ENCODE assay signal across 9 cellular contexts in genomic region chr17:39623356-39623950, GRCh38. TPM values are rescaled to one million over a fixed set of nuclear protein-coding genes. Genes with fewer than 3 reads are reported as not detected.
DNase-seq lines count a peak whose midpoint lies in the region; ATAC-seq and TF ChIP-seq lines count a peak whose summit lies in the region.
"Had no signal": no experiment of that assay in that cellular context is flagged by ENCODE, and none has a peak within 500 bp of the region (broad histone marks: within the 10 kb centered on the region; RNA-seq: fewer than 3 reads in every experiment).

No MANE protein-coding gene starts in this region.

- peaks cover 73% of the 10 kb centered on the region for H3K27me3 ChIP-seq in endodermal cell (ENCODE audit: control insufficient read depth, insufficient read depth, low read length, poor library complexity, severe bottlenecking)

- H3K4me3 Mint-ChIP-seq in activated CD8-positive, alpha-beta memory T cell treated with anti-CD3 and anti-CD28 coated beads, Interleukin-2, amount 10 ng/mL, durations not matched to agents 7 days and 5 days, result peak overlapping the region; percentile 77
- H3K4me3 Mint-ChIP-seq in endodermal cell, result no peak overlapping the region

- no peaks in the 10 kb centered on the region for H3K36me3 ChIP-seq in endodermal cell (ENCODE audit: control insufficient read depth, insufficient read depth, low read length)
- no peaks in the 10 kb centered on the region for H3K36me3 ChIP-seq in mucosa of descending colon (ENCODE audit: low read depth)

- H3K36me3 Mint-ChIP-seq in activated CD8-positive, alpha-beta memory T cell treated with anti-CD3 and anti-CD28 coated beads, Interleukin-2, amount 10 ng/mL, durations not matched to agents 7 days and 5 days, result no peaks in the 10 kb centered on the region
- H3K36me3 Mint-ChIP-seq in endodermal cell (ENCODE audit: low read depth), result no peaks in the 10 kb centered on the region

- intact Hi-C loops in mucosa of descending colon (cut with DNase I, micrococcal nuclease), result loop anchor here in 1 of 2 donors (10.0 kb wide), 1 partner anchor 131 kb away; no protein-coding TSS in a partner anchor

- 13 to 15% methylated on average over 9 to 16 of the region's 16 CpGs for WGBS in endodermal cell (ENCODE audit: insufficient coverage in 1 of 2, insufficient read length in 1 of 2), 2 experiments

- DNase-seq in DMS 273 (lab: John Stamatoyannopoulos, UW; ENCODE audit: unreplicated experiment), result peak; percentile 93
- DNase-seq in HK-2 (ENCODE audit: unreplicated experiment), result peak; percentile 83
- DNase-seq in NOMO-1 treated with DMSO at 0.1 percent for 48 hours (lab: John Stamatoyannopoulos, UW; ENCODE audit: unreplicated experiment), result peak; percentile 63
- peak; percentile 91 for DNase-seq in activated CD8-positive, alpha-beta memory T cell treated with anti-CD3 and anti-CD28 coated beads, Interleukin-2, amount 10 ng/mL, durations not matched to agents 7 days and 5 days
- DNase-seq in endodermal cell, result peak; percentile 98
- peak; percentile 92 to 96 (median 96) for DNase-seq in mucosa of descending colon
- DNase-seq in stimulated activated CD8-positive, alpha-beta memory T cell treated with anti-CD3 and anti-CD28 coated beads, Interleukin-4, amount 100 ng/mL, for 1 hour (ENCODE audit: low read depth in 2 of 2, low spot score in 1 of 2), result peak; percentile 74 to 76

- H3K27ac Mint-ChIP-seq in activated CD8-positive, alpha-beta memory T cell treated with anti-CD3 and anti-CD28 coated beads, Interleukin-2, amount 10 ng/mL, durations not matched to agents 7 days and 5 days, result peak overlapping the region; percentile 98
- no peak overlapping the region for H3K27ac Mint-ChIP-seq in endodermal cell

- no peak overlapping the region for H3K4me3 ChIP-seq in endodermal cell (ENCODE audit: low read length)
- no peak overlapping the region for H3K4me3 ChIP-seq in mucosa of descending colon

- H3K4me1 Mint-ChIP-seq in activated CD8-positive, alpha-beta memory T cell treated with anti-CD3 and anti-CD28 coated beads, Interleukin-2, amount 10 ng/mL, durations not matched to agents 7 days and 5 days, result peaks cover 21% of the 10 kb centered on the region
- peaks cover 11% of the 10 kb centered on the region for H3K4me1 Mint-ChIP-seq in endodermal cell

- ATAC-seq in activated CD8-positive, alpha-beta memory T cell treated with anti-CD3 and anti-CD28 coated beads, Interleukin-2, amount 10 ng/mL, durations not matched to agents 7 days and 5 days, result peak; percentile 54
- ATAC-seq in mucosa of descending colon (peak; percentile 63), HG02678 (IDR thresholded peaks at IDR 0.05; ENCODE audit: unreplicated experiment) (no peak)

- no peak overlapping the region for H3K27ac ChIP-seq in endodermal cell (ENCODE audit: low read depth, low read length)

- H3K27me3 Mint-ChIP-seq in activated CD8-positive, alpha-beta memory T cell treated with anti-CD3 and anti-CD28 coated beads, Interleukin-2, amount 10 ng/mL, durations not matched to agents 7 days and 5 days, result peaks cover 37% of the 10 kb centered on the region
- H3K27me3 Mint-ChIP-seq in endodermal cell (ENCODE audit: insufficient read depth), result peaks cover 81% of the 10 kb centered on the region

- CTCF ChIA-PET in activated CD8-positive, alpha-beta memory T cell treated with anti-CD3 and anti-CD28 coated beads, Interleukin-2, amount 10 ng/mL, durations not matched to agents 7 days and 5 days (lab: Charles Lee), result interaction anchor here (0.5 to 17.8 kb wide), 43 partner anchors 8 to 488 kb away, joined by 3 to 307 read pairs (median 4); partner anchors contain the start of genes MED1, MIEN1, PGAP3 and PNMT

- H3K9me3 Mint-ChIP-seq in activated CD8-positive, alpha-beta memory T cell treated with anti-CD3 and anti-CD28 coated beads, Interleukin-2, amount 10 ng/mL, durations not matched to agents 7 days and 5 days (ENCODE audit: low read depth), result no peaks in the 10 kb centered on the region
- no peaks in the 10 kb centered on the region for H3K9me3 Mint-ChIP-seq in endodermal cell

- TF ChIP-seq CTCF in endodermal cell (conservative IDR thresholded peaks at IDR 0.05) (peak; percentile 92), mucosa of descending colon (IDR thresholded peaks at IDR 0.05) (peak; percentile 93)

- peaks cover 7% of the 10 kb centered on the region for H3K4me1 ChIP-seq in endodermal cell (ENCODE audit: control insufficient read depth, insufficient read depth, low read length)
- peaks cover 40% of the 10 kb centered on the region for H3K4me1 ChIP-seq in mucosa of descending colon (ENCODE audit: low read depth)

- no peak overlapping the region for H3K9ac ChIP-seq in endodermal cell (ENCODE audit: extremely low read depth, low read length, poor library complexity, severe bottlenecking)

- no peaks in the 10 kb centered on the region for H3K9me3 ChIP-seq in endodermal cell (ENCODE audit: control insufficient read depth, low read length)
- no peaks in the 10 kb centered on the region for H3K9me3 ChIP-seq in mucosa of descending colon

RNA-seq across cellular contexts. Expression of gene PPP1R1B, which starts 3.3 kb away (rescaled TPM):
- total RNA-seq in activated CD8-positive, alpha-beta memory T cell treated with anti-CD3 and anti-CD28 coated beads, Interleukin-2, amount 10 ng/mL, durations not matched to agents 7 days and 5 days, result not detected
- total RNA-seq in endodermal cell (1 to 10 TPM; 1.0 to 2.1 TPM), mucosa of descending colon (100 to 1,000 TPM; 108 to 362 (median 356) TPM)
- polyA plus RNA-seq in endodermal cell (2013, experiment 1 of 2), result 0.46 TPM
- not detected for polyA plus RNA-seq in endodermal cell (2013, experiment 2 of 2)
- total RNA-seq: activated CD8-positive, alpha-beta memory T cell treated with anti-CD3 and anti-CD28 coated beads for 36 hours had no signal

RNA-seq across cellular contexts. Expression of gene STARD3, which starts 13.5 kb away (rescaled TPM):
- total RNA-seq in activated CD8-positive, alpha-beta memory T cell treated with anti-CD3 and anti-CD28 coated beads, Interleukin-2, amount 10 ng/mL, durations not matched to agents 7 days and 5 days, result 10 to 100 TPM; 70.5 to 75.7 TPM
- total RNA-seq in endodermal cell (10 to 100 TPM; 60.3 to 60.5 TPM), mucosa of descending colon (10 to 100 TPM; 36.1 to 58.8 (median 57.6) TPM)
- polyA plus RNA-seq in endodermal cell (2013, experiment 1 of 2), result 52.0 TPM
- 54.0 TPM for polyA plus RNA-seq in endodermal cell (2013, experiment 2 of 2)

RNA-seq across cellular contexts. Expression of gene NEUROD2, which starts 15.7 kb away (rescaled TPM):
- total RNA-seq in activated CD8-positive, alpha-beta memory T cell treated with anti-CD3 and anti-CD28 coated beads, Interleukin-2, amount 10 ng/mL, durations not matched to agents 7 days and 5 days, result not detected
- total RNA-seq in endodermal cell (not detected), mucosa of descending colon (under 1 TPM in 1 of 3 donors, not detected in 2; 0.05 TPM)
- not detected for polyA plus RNA-seq in endodermal cell (2013, experiment 1 of 2)
- not detected for polyA plus RNA-seq in endodermal cell (2013, experiment 2 of 2)
- total RNA-seq: activated CD8-positive, alpha-beta memory T cell treated with anti-CD3 and anti-CD28 coated beads for 36 hours had no signal

RNA-seq across cellular contexts. Expression of gene TCAP, which starts 41.7 kb away (rescaled TPM):
- total RNA-seq in activated CD8-positive, alpha-beta memory T cell treated with anti-CD3 and anti-CD28 coated beads, Interleukin-2, amount 10 ng/mL, durations not matched to agents 7 days and 5 days, result 1 to 10 TPM; 1.1 to 1.3 TPM
- total RNA-seq in endodermal cell (1 to 10 TPM; 1.5 to 1.9 TPM), mucosa of descending colon (1 to 10 TPM in 2 of 3 donors, under 1 TPM in 1; 0.96 to 3.4 (median 1.5) TPM)
- polyA plus RNA-seq in endodermal cell (2013, experiment 1 of 2), result 2.5 TPM
- polyA plus RNA-seq in endodermal cell (2013, experiment 2 of 2), result 2.1 TPM

RNA-seq across cellular contexts. Expression of gene PNMT, which starts 44.8 kb away (rescaled TPM):
- not detected for total RNA-seq in activated CD8-positive, alpha-beta memory T cell treated with anti-CD3 and anti-CD28 coated beads, Interleukin-2, amount 10 ng/mL, durations not matched to agents 7 days and 5 days
- total RNA-seq in endodermal cell (1 to 10 TPM in 1 of 2 donors, under 1 TPM in 1; 0.55 to 1.0 TPM), mucosa of descending colon (1 to 10 TPM in 2 of 3 donors, under 1 TPM in 1; 0.23 to 2.0 (median 1.5) TPM)
- polyA plus RNA-seq in endodermal cell (2013, experiment 1 of 2), result 0.71 TPM
- polyA plus RNA-seq in endodermal cell (2013, experiment 2 of 2), result 0.37 TPM

Comparison
In these comparisons a context has a peak if more than half of its experiments do, and no peak if none do; other contexts are left out.
1. RNA of gene PPP1R1B, which starts 3.3 kb away (total RNA-seq): 108 to 362 TPM in mucosa of descending colon; 1.0 to 2.1 TPM in endodermal cell and not detected in activated CD8-positive, alpha-beta memory T cell treated with anti-CD3 and anti-CD28 coated beads, Interleukin-2, amount 10 ng/mL, durations not matched to agents 7 days and 5 days; every median in the first group is over 10 times any median in the second.
2. Peak in every context shown above with its lines, with median percentiles within 50 percentile points of each other: DNase-seq.